1 cellular context compared by ENCODE assay signal in genomic region chr4:98838977-98839618, GRCh38.
TF ChIP-seq lines count a peak whose summit lies in the region.

No MANE protein-coding gene starts in this region.

TF ChIP-seq in K562, 482 proteins besides CTCF, POLR2A, EP300 and RAD21 (continued from another document and continues in another):
- no peak for TF ChIP-seq RREB1 (CRISPR knock-in tag; IDR thresholded peaks at IDR 0.05)
- 0 out of 2 replicates have a peak, but pooled peaks have one; percentile 7 for TF ChIP-seq RFX1 (IDR thresholded peaks at IDR 0.05)
- no peak for TF ChIP-seq ZNF444 (CRISPR knock-in tag; IDR thresholded peaks at IDR 0.05)
- TF ChIP-seq POLR2AphosphoS5 (IDR thresholded peaks at IDR 0.05; ENCODE audit: control insufficient read depth, insufficient read depth, low read depth, low read length) = no peak
- TF ChIP-seq STAG1 (CRISPR knock-in tag; IDR thresholded peaks at IDR 0.05; ENCODE audit: borderline replicate concordance) = no peak
- TF ChIP-seq STAT6 (CRISPR knock-in tag; IDR thresholded peaks at IDR 0.05) = no peak
- no peak for TF ChIP-seq POLR2G (IDR thresholded peaks at IDR 0.05; ENCODE audit: low read depth, low read length)
- no peak for TF ChIP-seq ARID2 (IDR thresholded peaks at IDR 0.05)
- no peak for TF ChIP-seq ZNF507 (tag; conservative IDR thresholded peaks at IDR 0.05)
- no peak for TF ChIP-seq MTF1 (CRISPR knock-in tag; IDR thresholded peaks at IDR 0.05; ENCODE audit: borderline replicate concordance)
- no peak for TF ChIP-seq SRSF9 (IDR thresholded peaks at IDR 0.05; ENCODE audit: borderline replicate concordance, low read depth, low read length)
- TF ChIP-seq SP1 (CRISPR knock-in tag; IDR thresholded peaks at IDR 0.05) = no peak
- TF ChIP-seq BRCA1 (IDR thresholded peaks at IDR 0.05) = no peak
- TF ChIP-seq BRCA1 (CRISPR knock-in tag; IDR thresholded peaks at IDR 0.05) = no peak
- no peak for TF ChIP-seq ILF3 (IDR thresholded peaks at IDR 0.05; ENCODE audit: borderline replicate concordance)
- no peak for TF ChIP-seq ZNF639 (CRISPR knock-in tag; conservative IDR thresholded peaks at IDR 0.05 in 1 of 2, IDR thresholded peaks at IDR 0.05 in 1 of 2)
- no peak for TF ChIP-seq ELF2 (CRISPR knock-in tag; IDR thresholded peaks at IDR 0.05)
- TF ChIP-seq MAZ (CRISPR knock-in tag; conservative IDR thresholded peaks at IDR 0.05 in 1 of 2, IDR thresholded peaks at IDR 0.05 in 1 of 2) = peak in 1 of 2 experiments; percentile 19; a peak in 1 of 4 replicates
- TF ChIP-seq ZNF174 (CRISPR knock-in tag; IDR thresholded peaks at IDR 0.05) = no peak
- TF ChIP-seq TCF7 (IDR thresholded peaks at IDR 0.05; ENCODE audit: borderline replicate concordance) = no peak
- TF ChIP-seq ZKSCAN8 (CRISPR knock-in tag; IDR thresholded peaks at IDR 0.05) = no peak
- TF ChIP-seq KAT2B (IDR thresholded peaks at IDR 0.05; ENCODE audit: low read depth, low read length) = no peak
- no peak for TF ChIP-seq POLR3G (IDR thresholded peaks at IDR 0.05; ENCODE audit: extremely low read depth, insufficient read length, insufficient replicate concordance)
- no peak for TF ChIP-seq ZNF175 (CRISPR knock-in tag; IDR thresholded peaks at IDR 0.05; ENCODE audit: low read depth)
- no peak for TF ChIP-seq VEZF1 (CRISPR knock-in tag; IDR thresholded peaks at IDR 0.05)
- no peak; the same call in none of the 2 replicates for TF ChIP-seq EP400 (IDR thresholded peaks at IDR 0.05)
- no peak for TF ChIP-seq U2AF2 (optimal IDR thresholded peaks at IDR 0.05; ENCODE audit: low read depth, low read length)
- no peak for TF ChIP-seq PRDM10 (IDR thresholded peaks at IDR 0.05; ENCODE audit: partially characterized antibody)
- no peak for TF ChIP-seq ZNF57 (CRISPR knock-in tag; IDR thresholded peaks at IDR 0.05)
- TF ChIP-seq PHB2 (IDR thresholded peaks at IDR 0.05; ENCODE audit: low read depth) = no peak
- no peak for TF ChIP-seq ZNF717 (CRISPR knock-in tag; IDR thresholded peaks at IDR 0.05)
- no peak for TF ChIP-seq ZNF398 (CRISPR knock-in tag; IDR thresholded peaks at IDR 0.05)
- no peak for TF ChIP-seq ZNF785 (CRISPR knock-in tag; IDR thresholded peaks at IDR 0.05)
- TF ChIP-seq L3MBTL2 (IDR thresholded peaks at IDR 0.05) = peak; percentile 93
- no peak for TF ChIP-seq CCNT2 (IDR thresholded peaks at IDR 0.05; ENCODE audit: borderline replicate concordance, extremely low read depth, insufficient read length, low read depth, low read length)
- TF ChIP-seq PHTF2 (CRISPR knock-in tag; IDR thresholded peaks at IDR 0.05) = no peak
- TF ChIP-seq ZBTB2 (IDR thresholded peaks at IDR 0.05) = no peak
- TF ChIP-seq NFATC3 (IDR thresholded peaks at IDR 0.05) = no peak
- no peak for TF ChIP-seq RBM14 (IDR thresholded peaks at IDR 0.05; ENCODE audit: borderline replicate concordance, insufficient read depth, low read depth, low read length)
- TF ChIP-seq ASH1L (IDR thresholded peaks at IDR 0.05; ENCODE audit: borderline replicate concordance, low read depth, partially characterized antibody) = no peak
- no peak for TF ChIP-seq CBX5 (IDR thresholded peaks at IDR 0.05; ENCODE audit: borderline replicate concordance, low read depth)
- TF ChIP-seq JUNB (CRISPR knock-in tag; conservative IDR thresholded peaks at IDR 0.05) = no peak
- TF ChIP-seq RNF2 (IDR thresholded peaks at IDR 0.05) = no peak
- no peak for TF ChIP-seq MCM2 (IDR thresholded peaks at IDR 0.05; ENCODE audit: low read depth)
- no peak for TF ChIP-seq ZEB2 (IDR thresholded peaks at IDR 0.05)
- no peak for TF ChIP-seq KHSRP (IDR thresholded peaks at IDR 0.05)
- no peak for TF ChIP-seq ZFP36 (IDR thresholded peaks at IDR 0.05; ENCODE audit: low read depth, low read length, partially characterized antibody)
- no peak for TF ChIP-seq E2F3 (CRISPR knock-in tag; IDR thresholded peaks at IDR 0.05)
- TF ChIP-seq ZNF217 (CRISPR knock-in tag; IDR thresholded peaks at IDR 0.05) = no peak
- no peak for TF ChIP-seq HEY1 (CRISPR knock-in tag; IDR thresholded peaks at IDR 0.05; ENCODE audit: borderline replicate concordance)
